9 cellular contexts compared by ENCODE assay signal in genomic region chr15:65377976-65378366, GRCh38. TPM values are rescaled to one million over a fixed set of nuclear protein-coding genes. Genes with fewer than 3 reads are reported as not detected.
DNase-seq lines count a peak whose midpoint lies in the region; ATAC-seq and TF ChIP-seq lines count a peak whose summit lies in the region.
"Had no signal": no experiment of that assay in that cellular context is flagged by ENCODE, and none has a peak within 500 bp of the region (broad histone marks: within the 10 kb centered on the region; RNA-seq: fewer than 3 reads in every experiment).

Gene IGDCC3, minus strand, starts transcription at chr15:65378002. Its CDS starts 214 bp downstream, at chr15:65377788.

- no peak for ATAC-seq in GM19023 (IDR thresholded peaks at IDR 0.05; ENCODE audit: unreplicated experiment)

- no peaks in the 10 kb centered on the region for H3K9me3 Mint-ChIP-seq in nephron progenitor cell

- peaks cover 23% of the 10 kb centered on the region for H3K4me1 ChIP-seq in NT2/D1 (ENCODE audit: insufficient read depth, insufficient read length)

- H3K36me3 ChIP-seq in NT2/D1 (ENCODE audit: insufficient read depth, insufficient read length, low read length), result peaks cover 37% of the 10 kb centered on the region

- peak within 1 kb of the TSS; percentile 80 for H3K4me3 ChIP-seq in NT2/D1 (ENCODE audit: insufficient read length, low read depth)
- peak within 1 kb of the TSS; percentile 45 for H3K4me3 ChIP-seq in epithelial cell of proximal tubule (ENCODE audit: low read depth, low read length)

- H3K27ac Mint-ChIP-seq in nephron progenitor cell, result peak within 1 kb of the TSS; percentile 98

- peaks cover 9% of the 10 kb centered on the region for H3K27me3 Mint-ChIP-seq in nephron progenitor cell (ENCODE audit: low read depth, poor library complexity)

- peak within 1 kb of the TSS; percentile 97 for H3K4me3 Mint-ChIP-seq in nephron progenitor cell

- no peaks in the 10 kb centered on the region for H3K9me3 ChIP-seq in NT2/D1 (ENCODE audit: insufficient read depth, low read length)

- DNase-seq in C1 segment of cervical spinal cord (lab: John Stamatoyannopoulos, UW) (peak in 8 of 14 donors; percentile 20 to 65 (median 34)), NT2/D1 (ENCODE audit: low read depth, low spot score) (peak; percentile 81), epithelial cell of proximal tubule (ENCODE audit: low read depth) (no peak), nephron progenitor cell (peak; percentile 85), SHP77 treated with DMSO at 0.1 percent for 48 hours (lab: John Stamatoyannopoulos, UW) (no peak), DMS153 treated with DMSO at 0.1 percent for 48 hours (lab: John Stamatoyannopoulos, UW; ENCODE audit: unreplicated experiment) (no peak), T-helper 9 cell (no peak)
- DNase-seq: activated naive CD4-positive, alpha-beta T cell treated with anti-CD3 and anti-CD28 coated beads, Interleukin-2, amount 50 U/mL, for 16 hours had no signal

- H3K36me3 Mint-ChIP-seq in nephron progenitor cell (ENCODE audit: low read depth), result peaks cover 30% of the 10 kb centered on the region

- peaks cover 87% of the 10 kb centered on the region for H3K4me1 Mint-ChIP-seq in nephron progenitor cell

- H3K9ac ChIP-seq in NT2/D1 (ENCODE audit: insufficient read length, low read depth), result peak within 1 kb of the TSS; percentile 99

- H3K27me3 ChIP-seq in NT2/D1 (ENCODE audit: insufficient read depth, insufficient read length), result no peaks in the 10 kb centered on the region

- TF ChIP-seq CTCF in epithelial cell of proximal tubule (conservative IDR thresholded peaks at IDR 0.05; ENCODE audit: low read depth, low read length) (no peak), nephron progenitor cell (IDR thresholded peaks at IDR 0.05) (no peak)

RNA-seq across cellular contexts. Expression of gene IGDCC3, which starts in this region (rescaled TPM):
- total RNA-seq in epithelial cell of proximal tubule, result not detected in 2 replicates

Comparison
In these comparisons a context has a peak if more than half of its experiments do, and no peak if none do; other contexts are left out.
1. DNase-seq: peak in C1 segment of cervical spinal cord (8 of 14), NT2/D1 (single experiment) and nephron progenitor cell (single experiment); none in epithelial cell of proximal tubule (single experiment), SHP77 treated with DMSO at 0.1 percent for 48 hours (single experiment), DMS153 treated with DMSO at 0.1 percent for 48 hours (single experiment) and T-helper 9 cell (single experiment).